1 cellular context compared by ENCODE assay signal in the genomic region with DNA sequence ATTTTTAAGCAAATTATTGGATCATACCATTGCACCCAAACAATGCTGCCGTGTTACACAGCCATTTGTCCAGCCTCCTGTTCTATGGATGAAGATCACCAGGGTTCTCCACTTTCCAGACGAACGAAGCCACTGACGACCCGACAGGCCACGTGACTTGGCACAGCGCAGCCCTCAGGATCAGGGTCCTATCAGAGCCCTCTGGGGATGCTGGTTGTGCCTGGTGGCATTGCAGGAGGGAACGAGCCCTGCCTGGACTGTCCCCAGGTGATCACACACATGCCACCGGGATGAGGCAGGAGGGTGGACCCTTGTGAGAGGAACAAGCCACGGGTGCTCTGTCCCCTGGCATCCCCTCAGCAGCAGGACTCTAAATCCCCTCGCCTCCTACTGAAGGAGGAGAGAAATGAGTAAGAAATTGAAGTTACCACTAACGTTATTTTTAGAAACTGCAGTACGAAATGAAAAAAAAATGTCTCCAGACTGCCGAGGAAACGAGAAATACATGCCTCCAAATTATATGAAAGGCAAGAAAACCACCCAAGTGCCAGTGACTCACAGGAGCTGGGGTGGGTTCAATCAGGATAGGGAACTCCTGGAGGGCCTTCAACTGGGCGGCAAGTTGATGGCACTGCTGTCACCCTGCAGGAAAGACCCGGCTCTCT.
TF ChIP-seq lines count a peak whose summit lies in the region.

No MANE protein-coding gene starts in this region.

TF ChIP-seq in IMR-90, 13 proteins besides CTCF, POLR2A, EP300 and RAD21 (continued from another document):
- TF ChIP-seq, protein P1, sequence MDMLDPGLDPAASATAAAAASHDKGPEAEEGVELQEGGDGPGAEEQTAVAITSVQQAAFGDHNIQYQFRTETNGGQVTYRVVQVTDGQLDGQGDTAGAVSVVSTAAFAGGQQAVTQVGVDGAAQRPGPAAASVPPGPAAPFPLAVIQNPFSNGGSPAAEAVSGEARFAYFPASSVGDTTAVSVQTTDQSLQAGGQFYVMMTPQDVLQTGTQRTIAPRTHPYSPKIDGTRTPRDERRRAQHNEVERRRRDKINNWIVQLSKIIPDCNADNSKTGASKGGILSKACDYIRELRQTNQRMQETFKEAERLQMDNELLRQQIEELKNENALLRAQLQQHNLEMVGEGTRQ (IDR thresholded peaks at IDR 0.05; ENCODE audit: low read depth, low read length), result no peak
- TF ChIP-seq NFE2L2 (IDR thresholded peaks at IDR 0.05; ENCODE audit: low read depth, low read length) (no peak), MXI1 (IDR thresholded peaks at IDR 0.05; ENCODE audit: borderline replicate concordance, low read depth, low read length) (no peak), RFX5 (IDR thresholded peaks at IDR 0.05; ENCODE audit: low read depth, low read length) (no peak), MAZ (IDR thresholded peaks at IDR 0.05; ENCODE audit: borderline replicate concordance, low read depth, low read length) (no peak), RCOR1 (IDR thresholded peaks at IDR 0.05; ENCODE audit: insufficient replicate concordance, low read length) (no peak), CEBPB (IDR thresholded peaks at IDR 0.05; ENCODE audit: low read depth, low read length) (no peak), CHD1 (IDR thresholded peaks at IDR 0.05; ENCODE audit: low read depth, low read length) (no peak)
- TF ChIP-seq, protein P2, sequence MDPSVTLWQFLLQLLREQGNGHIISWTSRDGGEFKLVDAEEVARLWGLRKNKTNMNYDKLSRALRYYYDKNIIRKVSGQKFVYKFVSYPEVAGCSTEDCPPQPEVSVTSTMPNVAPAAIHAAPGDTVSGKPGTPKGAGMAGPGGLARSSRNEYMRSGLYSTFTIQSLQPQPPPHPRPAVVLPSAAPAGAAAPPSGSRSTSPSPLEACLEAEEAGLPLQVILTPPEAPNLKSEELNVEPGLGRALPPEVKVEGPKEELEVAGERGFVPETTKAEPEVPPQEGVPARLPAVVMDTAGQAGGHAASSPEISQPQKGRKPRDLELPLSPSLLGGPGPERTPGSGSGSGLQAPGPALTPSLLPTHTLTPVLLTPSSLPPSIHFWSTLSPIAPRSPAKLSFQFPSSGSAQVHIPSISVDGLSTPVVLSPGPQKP (IDR thresholded peaks at IDR 0.05; ENCODE audit: borderline replicate concordance, low read depth, low read length), result no peak
